13 cellular contexts compared by ENCODE assay signal in genomic region chr10:126063353-126063791, GRCh38.
A peak's percentile ranks its signal among the peaks of the same experiment; 100 is the strongest.
DNase-seq lines count a peak whose midpoint lies in the region; ATAC-seq and TF ChIP-seq lines count a peak whose summit lies in the region.
"Had no signal": no experiment of that assay in that cellular context is flagged by ENCODE, and none has a peak within 500 bp of the region (broad histone marks: within the 10 kb centered on the region; RNA-seq: fewer than 3 reads in every experiment).

No MANE protein-coding gene starts in this region.

- POLR2A ChIA-PET in activated CD8-positive, alpha-beta T cell treated with anti-CD3 and anti-CD28 coated beads, Interleukin-2, amount 10 ng/mL, durations not matched to agents 7 days and 5 days (lab: Charles Lee) = no interaction called here

- no peak overlapping the region for H3K4me3 Mint-ChIP-seq in activated CD8-positive, alpha-beta T cell treated with anti-CD3 and anti-CD28 coated beads, Interleukin-2, amount 10 ng/mL, durations not matched to agents 7 days and 5 days
- H3K4me3 Mint-ChIP-seq: GM23338; memory B cell; stimulated activated effector memory CD8-positive, alpha-beta T cell treated with anti-CD3 and anti-CD28 coated beads, Interleukin-12 subunit alpha, Interleukin-12 subunit beta, amount 100 ng/mL, for 72 hours had no signal

- no peaks in the 10 kb centered on the region for H3K36me3 Mint-ChIP-seq in activated CD8-positive, alpha-beta T cell treated with anti-CD3 and anti-CD28 coated beads, Interleukin-2, amount 10 ng/mL, durations not matched to agents 7 days and 5 days (ENCODE audit: low read depth)
- H3K36me3 Mint-ChIP-seq: memory B cell had no signal

- H3K4me1 Mint-ChIP-seq in activated CD8-positive, alpha-beta T cell treated with anti-CD3 and anti-CD28 coated beads, Interleukin-2, amount 10 ng/mL, durations not matched to agents 7 days and 5 days (ENCODE audit: low read depth) = no peaks in the 10 kb centered on the region
- H3K4me1 Mint-ChIP-seq: memory B cell; stimulated activated effector memory CD8-positive, alpha-beta T cell treated with anti-CD3 and anti-CD28 coated beads, Interleukin-12 subunit alpha, Interleukin-12 subunit beta, amount 100 ng/mL, for 72 hours had no signal

- DNase-seq in GM03348 (ENCODE audit: low spot score) (peak; percentile 76), fibroblast of mammary gland (ENCODE audit: low read depth) (peak; percentile 95), skeletal muscle cell (ENCODE audit: low read depth) (peak; percentile 75), T-helper 1 cell (no peak), NCI-H2107 treated with DMSO at 0.1 percent for 48 hours (lab: John Stamatoyannopoulos, UW; ENCODE audit: unreplicated experiment) (no peak)
- no peak for DNase-seq in activated CD8-positive, alpha-beta T cell treated with anti-CD3 and anti-CD28 coated beads, Interleukin-2, amount 10 ng/mL, durations not matched to agents 7 days and 5 days
- DNase-seq: activated naive CD4-positive, alpha-beta T cell treated with Interleukin-2 at 50 U/mL for 16 hours; NCI-H1930 had no signal

- H3K4me3 ChIP-seq in fibroblast of mammary gland (ENCODE audit: control insufficient read depth, low read depth, low read length) (no peak overlapping the region), skeletal muscle cell (ENCODE audit: low read depth, low read length) (no peak overlapping the region)
- H3K4me3 ChIP-seq: GM23338 had no signal

- TF ChIP-seq CTCF in fibroblast of mammary gland (conservative IDR thresholded peaks at IDR 0.05; ENCODE audit: control insufficient read depth, insufficient read depth, low read depth, low read length) = no peak

- H3K27ac Mint-ChIP-seq in activated CD8-positive, alpha-beta T cell treated with anti-CD3 and anti-CD28 coated beads, Interleukin-2, amount 10 ng/mL, durations not matched to agents 7 days and 5 days = no peak overlapping the region
- H3K27ac Mint-ChIP-seq: GM23338; memory B cell; stimulated activated effector memory CD8-positive, alpha-beta T cell treated with anti-CD3 and anti-CD28 coated beads, Interleukin-12 subunit alpha, Interleukin-12 subunit beta, amount 100 ng/mL, for 72 hours had no signal

- CTCF ChIA-PET in activated CD8-positive, alpha-beta T cell treated with anti-CD3 and anti-CD28 coated beads, Interleukin-2, amount 10 ng/mL, durations not matched to agents 7 days and 5 days (lab: Charles Lee) = no interaction called here

- ATAC-seq in SK-N-SH treated with all-trans-retinoic acid at 6 μM for 48 hours (peak; percentile 52), GM18909 (IDR thresholded peaks at IDR 0.05; ENCODE audit: poor library complexity, unreplicated experiment) (no peak)
- no peak for ATAC-seq in activated CD8-positive, alpha-beta T cell treated with anti-CD3 and anti-CD28 coated beads, Interleukin-2, amount 10 ng/mL, durations not matched to agents 7 days and 5 days
- ATAC-seq: GM23338; stimulated activated effector memory CD8-positive, alpha-beta T cell treated with anti-CD3 and anti-CD28 coated beads, Interleukin-12 subunit alpha, Interleukin-12 subunit beta, amount 100 ng/mL, for 72 hours had no signal

- no peaks in the 10 kb centered on the region for H3K27me3 Mint-ChIP-seq in activated CD8-positive, alpha-beta T cell treated with anti-CD3 and anti-CD28 coated beads, Interleukin-2, amount 10 ng/mL, durations not matched to agents 7 days and 5 days (ENCODE audit: low read depth)

- no peaks in the 10 kb centered on the region for H3K9me3 Mint-ChIP-seq in activated CD8-positive, alpha-beta T cell treated with anti-CD3 and anti-CD28 coated beads, Interleukin-2, amount 10 ng/mL, durations not matched to agents 7 days and 5 days (ENCODE audit: insufficient read depth)
- H3K9me3 Mint-ChIP-seq: GM23338; memory B cell; stimulated activated effector memory CD8-positive, alpha-beta T cell treated with anti-CD3 and anti-CD28 coated beads, Interleukin-12 subunit alpha, Interleukin-12 subunit beta, amount 100 ng/mL, for 72 hours had no signal

TF ChIP-seq in SK-N-SH treated with all-trans-retinoic acid at 6 μM for 48 hours, 23 proteins besides CTCF, POLR2A, EP300 and RAD21:
- TF ChIP-seq, protein P1, sequence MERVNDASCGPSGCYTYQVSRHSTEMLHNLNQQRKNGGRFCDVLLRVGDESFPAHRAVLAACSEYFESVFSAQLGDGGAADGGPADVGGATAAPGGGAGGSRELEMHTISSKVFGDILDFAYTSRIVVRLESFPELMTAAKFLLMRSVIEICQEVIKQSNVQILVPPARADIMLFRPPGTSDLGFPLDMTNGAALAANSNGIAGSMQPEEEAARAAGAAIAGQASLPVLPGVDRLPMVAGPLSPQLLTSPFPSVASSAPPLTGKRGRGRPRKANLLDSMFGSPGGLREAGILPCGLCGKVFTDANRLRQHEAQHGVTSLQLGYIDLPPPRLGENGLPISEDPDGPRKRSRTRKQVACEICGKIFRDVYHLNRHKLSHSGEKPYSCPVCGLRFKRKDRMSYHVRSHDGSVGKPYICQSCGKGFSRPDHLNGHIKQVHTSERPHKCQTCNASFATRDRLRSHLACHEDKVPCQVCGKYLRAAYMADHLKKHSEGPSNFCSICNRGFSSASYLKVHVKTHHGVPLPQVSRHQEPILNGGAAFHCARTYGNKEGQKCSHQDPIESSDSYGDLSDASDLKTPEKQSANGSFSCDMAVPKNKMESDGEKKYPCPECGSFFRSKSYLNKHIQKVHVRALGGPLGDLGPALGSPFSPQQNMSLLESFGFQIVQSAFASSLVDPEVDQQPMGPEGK (CRISPR knock-in tag; IDR thresholded peaks at IDR 0.05; ENCODE audit: borderline replicate concordance) = no peak

Comparison
In these comparisons a context has a peak if more than half of its experiments do, and no peak if none do; other contexts are left out.
1. DNase-seq: peak in GM03348 (single experiment), fibroblast of mammary gland (single experiment) and skeletal muscle cell (single experiment); none in T-helper 1 cell (0 of 5), NCI-H2107 treated with DMSO at 0.1 percent for 48 hours (single experiment) and activated CD8-positive, alpha-beta T cell treated with anti-CD3 and anti-CD28 coated beads, Interleukin-2, amount 10 ng/mL, durations not matched to agents 7 days and 5 days (single experiment).